In the genomic region with DNA sequence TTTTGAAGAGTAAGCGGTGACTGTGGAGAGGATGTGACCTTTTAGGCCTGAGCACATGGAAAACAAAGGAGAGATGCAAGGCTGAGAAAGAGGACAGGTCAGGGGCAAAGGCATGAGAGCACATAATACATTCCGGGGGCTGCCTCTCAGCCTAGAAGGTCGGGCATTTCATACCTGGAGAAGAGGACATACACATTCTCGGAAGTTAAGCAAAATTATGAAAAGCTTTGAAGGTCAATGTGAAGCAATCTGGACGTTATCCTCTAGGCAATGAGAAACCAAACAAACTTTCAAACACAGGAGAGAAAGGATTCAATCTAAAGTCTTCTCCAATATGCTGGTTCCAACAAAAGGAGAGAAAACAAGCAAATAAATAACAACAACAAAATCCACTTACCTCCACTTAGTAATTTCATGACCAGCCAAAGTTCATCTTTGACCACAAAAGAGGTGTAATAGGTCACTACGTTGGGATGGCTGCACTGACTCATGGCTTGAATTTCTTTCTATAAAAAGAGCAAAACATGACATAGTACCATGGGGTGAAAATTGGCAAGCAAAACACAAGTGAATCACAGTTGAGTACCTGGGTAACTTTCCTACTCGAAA, we compare ENCODE assay signal across 1 cellular context.
TF ChIP-seq lines count a peak whose summit lies in the region.

No MANE protein-coding gene starts in this region.

TF ChIP-seq in SK-N-SH, 30 proteins besides CTCF, POLR2A, EP300 and RAD21 (continued from another document):
- TF ChIP-seq, protein P1, sequence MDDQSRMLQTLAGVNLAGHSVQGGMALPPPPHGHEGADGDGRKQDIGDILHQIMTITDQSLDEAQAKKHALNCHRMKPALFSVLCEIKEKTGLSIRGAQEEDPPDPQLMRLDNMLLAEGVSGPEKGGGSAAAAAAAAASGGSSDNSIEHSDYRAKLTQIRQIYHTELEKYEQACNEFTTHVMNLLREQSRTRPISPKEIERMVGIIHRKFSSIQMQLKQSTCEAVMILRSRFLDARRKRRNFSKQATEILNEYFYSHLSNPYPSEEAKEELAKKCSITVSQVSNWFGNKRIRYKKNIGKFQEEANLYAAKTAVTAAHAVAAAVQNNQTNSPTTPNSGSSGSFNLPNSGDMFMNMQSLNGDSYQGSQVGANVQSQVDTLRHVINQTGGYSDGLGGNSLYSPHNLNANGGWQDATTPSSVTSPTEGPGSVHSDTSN (IDR thresholded peaks at IDR 0.05), result peak; percentile 33; the same call in 1 of the 2 replicates
- TF ChIP-seq EZH2phosphoT487 (IDR thresholded peaks at IDR 0.05; ENCODE audit: borderline replicate concordance, low read depth) (no peak), JUND (IDR thresholded peaks at IDR 0.05) (peak; percentile 70), FOSL2 (IDR thresholded peaks at IDR 0.05; ENCODE audit: borderline replicate concordance, low read depth) (peak; percentile 79), TCF12 (IDR thresholded peaks at IDR 0.05) (peak; percentile 60), MEF2A (IDR thresholded peaks at IDR 0.05; ENCODE audit: borderline replicate concordance, low read depth) (peak; percentile 94), RCOR1 (IDR thresholded peaks at IDR 0.05; ENCODE audit: low read length) (no peak), MXI1 (IDR thresholded peaks at IDR 0.05; ENCODE audit: low read depth, low read length) (no peak), GATA2 (CRISPR knock-in tag; IDR thresholded peaks at IDR 0.05) (no peak), ELF1 (IDR thresholded peaks at IDR 0.05) (no peak), NFIC (IDR thresholded peaks at IDR 0.05; ENCODE audit: borderline replicate concordance) (peak; percentile 81), FOXM1 (IDR thresholded peaks at IDR 0.05; ENCODE audit: low read depth) (no peak), TEAD4 (IDR thresholded peaks at IDR 0.05; ENCODE audit: borderline replicate concordance, insufficient read depth) (no peak), CHD2 (IDR thresholded peaks at IDR 0.05; ENCODE audit: low read length, partially characterized antibody) (no peak), RFX5 (IDR thresholded peaks at IDR 0.05; ENCODE audit: low read length) (no peak)
- TF ChIP-seq, protein P2, sequence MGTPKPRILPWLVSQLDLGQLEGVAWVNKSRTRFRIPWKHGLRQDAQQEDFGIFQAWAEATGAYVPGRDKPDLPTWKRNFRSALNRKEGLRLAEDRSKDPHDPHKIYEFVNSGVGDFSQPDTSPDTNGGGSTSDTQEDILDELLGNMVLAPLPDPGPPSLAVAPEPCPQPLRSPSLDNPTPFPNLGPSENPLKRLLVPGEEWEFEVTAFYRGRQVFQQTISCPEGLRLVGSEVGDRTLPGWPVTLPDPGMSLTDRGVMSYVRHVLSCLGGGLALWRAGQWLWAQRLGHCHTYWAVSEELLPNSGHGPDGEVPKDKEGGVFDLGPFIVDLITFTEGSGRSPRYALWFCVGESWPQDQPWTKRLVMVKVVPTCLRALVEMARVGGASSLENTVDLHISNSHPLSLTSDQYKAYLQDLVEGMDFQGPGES (IDR thresholded peaks at IDR 0.05; ENCODE audit: low read depth, low read length), result no peak
- TF ChIP-seq, protein P3, sequence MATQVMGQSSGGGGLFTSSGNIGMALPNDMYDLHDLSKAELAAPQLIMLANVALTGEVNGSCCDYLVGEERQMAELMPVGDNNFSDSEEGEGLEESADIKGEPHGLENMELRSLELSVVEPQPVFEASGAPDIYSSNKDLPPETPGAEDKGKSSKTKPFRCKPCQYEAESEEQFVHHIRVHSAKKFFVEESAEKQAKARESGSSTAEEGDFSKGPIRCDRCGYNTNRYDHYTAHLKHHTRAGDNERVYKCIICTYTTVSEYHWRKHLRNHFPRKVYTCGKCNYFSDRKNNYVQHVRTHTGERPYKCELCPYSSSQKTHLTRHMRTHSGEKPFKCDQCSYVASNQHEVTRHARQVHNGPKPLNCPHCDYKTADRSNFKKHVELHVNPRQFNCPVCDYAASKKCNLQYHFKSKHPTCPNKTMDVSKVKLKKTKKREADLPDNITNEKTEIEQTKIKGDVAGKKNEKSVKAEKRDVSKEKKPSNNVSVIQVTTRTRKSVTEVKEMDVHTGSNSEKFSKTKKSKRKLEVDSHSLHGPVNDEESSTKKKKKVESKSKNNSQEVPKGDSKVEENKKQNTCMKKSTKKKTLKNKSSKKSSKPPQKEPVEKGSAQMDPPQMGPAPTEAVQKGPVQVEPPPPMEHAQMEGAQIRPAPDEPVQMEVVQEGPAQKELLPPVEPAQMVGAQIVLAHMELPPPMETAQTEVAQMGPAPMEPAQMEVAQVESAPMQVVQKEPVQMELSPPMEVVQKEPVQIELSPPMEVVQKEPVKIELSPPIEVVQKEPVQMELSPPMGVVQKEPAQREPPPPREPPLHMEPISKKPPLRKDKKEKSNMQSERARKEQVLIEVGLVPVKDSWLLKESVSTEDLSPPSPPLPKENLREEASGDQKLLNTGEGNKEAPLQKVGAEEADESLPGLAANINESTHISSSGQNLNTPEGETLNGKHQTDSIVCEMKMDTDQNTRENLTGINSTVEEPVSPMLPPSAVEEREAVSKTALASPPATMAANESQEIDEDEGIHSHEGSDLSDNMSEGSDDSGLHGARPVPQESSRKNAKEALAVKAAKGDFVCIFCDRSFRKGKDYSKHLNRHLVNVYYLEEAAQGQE (IDR thresholded peaks at IDR 0.05; ENCODE audit: low read depth, low read length), result no peak
- TF ChIP-seq, protein P4, sequence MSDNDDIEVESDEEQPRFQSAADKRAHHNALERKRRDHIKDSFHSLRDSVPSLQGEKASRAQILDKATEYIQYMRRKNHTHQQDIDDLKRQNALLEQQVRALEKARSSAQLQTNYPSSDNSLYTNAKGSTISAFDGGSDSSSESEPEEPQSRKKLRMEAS (IDR thresholded peaks at IDR 0.05; ENCODE audit: low read depth), result no peak
- TF ChIP-seq, protein P5, sequence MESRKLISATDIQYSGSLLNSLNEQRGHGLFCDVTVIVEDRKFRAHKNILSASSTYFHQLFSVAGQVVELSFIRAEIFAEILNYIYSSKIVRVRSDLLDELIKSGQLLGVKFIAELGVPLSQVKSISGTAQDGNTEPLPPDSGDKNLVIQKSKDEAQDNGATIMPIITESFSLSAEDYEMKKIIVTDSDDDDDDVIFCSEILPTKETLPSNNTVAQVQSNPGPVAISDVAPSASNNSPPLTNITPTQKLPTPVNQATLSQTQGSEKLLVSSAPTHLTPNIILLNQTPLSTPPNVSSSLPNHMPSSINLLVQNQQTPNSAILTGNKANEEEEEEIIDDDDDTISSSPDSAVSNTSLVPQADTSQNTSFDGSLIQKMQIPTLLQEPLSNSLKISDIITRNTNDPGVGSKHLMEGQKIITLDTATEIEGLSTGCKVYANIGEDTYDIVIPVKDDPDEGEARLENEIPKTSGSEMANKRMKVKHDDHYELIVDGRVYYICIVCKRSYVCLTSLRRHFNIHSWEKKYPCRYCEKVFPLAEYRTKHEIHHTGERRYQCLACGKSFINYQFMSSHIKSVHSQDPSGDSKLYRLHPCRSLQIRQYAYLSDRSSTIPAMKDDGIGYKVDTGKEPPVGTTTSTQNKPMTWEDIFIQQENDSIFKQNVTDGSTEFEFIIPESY (IDR thresholded peaks at IDR 0.05; ENCODE audit: borderline replicate concordance, low read depth), result no peak
